Comparison of ENCODE assay signal across 24 cellular contexts in the genomic region with DNA sequence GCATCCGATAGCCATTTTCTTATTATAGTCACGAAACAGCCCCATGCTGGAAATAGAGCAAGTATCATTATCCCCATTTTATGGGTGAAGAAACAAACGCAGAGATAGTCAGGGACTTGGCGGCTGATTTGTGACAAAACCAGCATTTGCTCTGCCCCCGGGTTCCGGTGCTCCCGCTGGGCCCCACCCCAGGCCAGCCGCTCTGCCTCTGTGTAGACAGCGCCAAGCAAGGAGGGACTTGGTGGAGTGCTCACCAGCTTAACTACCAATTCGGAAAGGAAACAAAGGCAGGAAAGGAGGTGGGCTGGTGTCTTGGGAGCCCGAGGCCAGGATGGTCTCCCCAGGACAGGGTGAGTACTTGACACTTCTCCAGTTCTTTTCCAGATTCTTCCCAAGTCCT. TPM values are rescaled to one million over a fixed set of nuclear protein-coding genes. Genes with fewer than 3 reads are reported as not detected.
"Had no signal": no experiment of that assay in that cellular context is flagged by ENCODE, and none has a peak within 500 bp of the region (broad histone marks: within the 10 kb centered on the region; RNA-seq: fewer than 3 reads in every experiment).

No MANE protein-coding gene starts in this region.

- H3K27ac ChIP-seq: colonic mucosa, foreskin keratinocyte, lower lobe of right lung, ovary, right lobe of liver, spleen, upper lobe of left lung, uterus had no signal

- H3K4me3 Mint-ChIP-seq: endodermal cell; memory B cell; mesothelial cell of epicardium; natural killer cell; neural crest cell; stimulated activated memory B cell treated with anti-CD40 and anti-IgM and Interleukin-4, amounts not matched to agents 10 μg/mL and 1 μg/mL and 100 μg/mL, for 72 hours; stimulated activated naive CD8-positive, alpha-beta T cell treated with anti-CD3 and anti-CD28 coated beads, Interleukin-15, Interleukin-2, amounts not matched to agents 100 ng/mL and 50 ng/mL, for 24 hours had no signal

- H3K9me3 ChIP-seq: colonic mucosa, lower lobe of right lung, ovary, right lobe of liver, spleen, tibial artery, upper lobe of left lung, uterus had no signal

- DNase-seq: colonic mucosa; effector CD4-positive, alpha-beta T cell; endodermal cell; erythroblast; foreskin keratinocyte; head of caudate nucleus; hypothalamus; kidney glomerular epithelial cell; lower lobe of right lung; natural killer cell; ovary; right lobe of liver; spleen; stimulated activated CD4-positive, alpha-beta T cell treated with anti-CD3 and anti-CD28 coated beads, Interleukin-15, amount 100 ng/mL, for 24 hours; stimulated activated CD4-positive, alpha-beta T cell treated with anti-CD3 and anti-CD28 coated beads, Interleukin-1b, Interleukin-23, amount 100 ng/mL, for 48 hours; stimulated activated CD4-positive, alpha-beta T cell treated with anti-CD3 and anti-CD28 coated beads, Interleukin-4, amount 100 ng/mL, for 24 hours; tibial artery; upper lobe of left lung; uterus had no signal

- ATAC-seq: foreskin keratinocyte; natural killer cell; right lobe of liver; stimulated activated memory B cell treated with anti-CD40 and anti-IgM and Interleukin-4, amounts not matched to agents 10 μg/mL and 1 μg/mL and 100 μg/mL, for 72 hours had no signal

- H3K4me1 ChIP-seq: colonic mucosa, foreskin keratinocyte, right lobe of liver, spleen, uterus had no signal

- H3K4me1 Mint-ChIP-seq: endodermal cell; memory B cell; natural killer cell; neural crest cell; stimulated activated memory B cell treated with anti-CD40 and anti-IgM and Interleukin-4, amounts not matched to agents 10 μg/mL and 1 μg/mL and 100 μg/mL, for 72 hours had no signal

- H3K4me3 ChIP-seq: colonic mucosa, lower lobe of right lung, ovary, right lobe of liver, spleen, tibial artery, upper lobe of left lung, uterus had no signal

- H3K36me3 ChIP-seq: colonic mucosa, lower lobe of right lung, ovary, right lobe of liver, spleen, tibial artery, upper lobe of left lung, uterus had no signal

- H3K27me3 Mint-ChIP-seq: stimulated activated naive CD8-positive, alpha-beta T cell treated with anti-CD3 and anti-CD28 coated beads, Interleukin-15, Interleukin-2, amounts not matched to agents 100 ng/mL and 50 ng/mL, for 24 hours had no signal

- H3K36me3 Mint-ChIP-seq: mesothelial cell of epicardium; natural killer cell; stimulated activated memory B cell treated with anti-CD40 and anti-IgM and Interleukin-4, amounts not matched to agents 10 μg/mL and 1 μg/mL and 100 μg/mL, for 72 hours had no signal

- H3K27me3 ChIP-seq: colonic mucosa, ovary, right lobe of liver, spleen, tibial artery, upper lobe of left lung, uterus had no signal

- H3K9me3 Mint-ChIP-seq: endodermal cell; mesothelial cell of epicardium; natural killer cell; neural crest cell; stimulated activated naive CD8-positive, alpha-beta T cell treated with anti-CD3 and anti-CD28 coated beads, Interleukin-15, Interleukin-2, amounts not matched to agents 100 ng/mL and 50 ng/mL, for 24 hours had no signal

- H3K27ac Mint-ChIP-seq: endodermal cell; memory B cell; mesothelial cell of epicardium; natural killer cell; stimulated activated memory B cell treated with anti-CD40 and anti-IgM and Interleukin-4, amounts not matched to agents 10 μg/mL and 1 μg/mL and 100 μg/mL, for 72 hours; stimulated activated naive CD8-positive, alpha-beta T cell treated with anti-CD3 and anti-CD28 coated beads, Interleukin-15, Interleukin-2, amounts not matched to agents 100 ng/mL and 50 ng/mL, for 24 hours had no signal

RNA-seq across cellular contexts. Expression of a gene that starts 10.0 kb away (rescaled TPM):
- total RNA-seq: endodermal cell, foreskin keratinocyte, natural killer cell had no signal
